ENCODE assay signal across 15 cellular contexts in genomic region chr1:157311730-157312269, GRCh38.
"Had no signal": no experiment of that assay in that cellular context is flagged by ENCODE, and none has a peak within 500 bp of the region (broad histone marks: within the 10 kb centered on the region; RNA-seq: fewer than 3 reads in every experiment).

No MANE protein-coding gene starts in this region.

- H3K4me2 ChIP-seq: smooth muscle cell had no signal

- H3K4me3 ChIP-seq: colonic mucosa, ovary, smooth muscle cell had no signal

- H3K9me3 ChIP-seq: colonic mucosa, ovary had no signal

- DNase-seq: activated CD4-positive, alpha-beta T cell treated with anti-CD3 and anti-CD28 coated beads, Interleukin-2, amount 10 ng/mL, durations not matched to agents 7 days and 5 days; activated CD8-positive, alpha-beta memory T cell treated with anti-CD3 and anti-CD28 coated beads, Interleukin-2, amount 50 U/mL, for 4 hours; activated naive CD4-positive, alpha-beta T cell treated with anti-CD3 and anti-CD28 coated beads for 36 hours; activated T-cell treated with anti-CD3 and anti-CD28 coated beads, Interleukin-2, amount 50 U/mL, for 4 hours; colonic mucosa; hippocampal formation; mesenchymal stem cell; naive thymus-derived CD8-positive, alpha-beta T cell; ovary; stimulated activated CD4-positive, alpha-beta T cell treated with anti-CD3 and anti-CD28 coated beads, Interleukin-4, amount 100 ng/mL, for 1 hour; stimulated activated naive CD8-positive, alpha-beta T cell treated with anti-CD3 and anti-CD28 coated beads, Interleukin-15, amount 100 ng/mL, for 72 hours had no signal

- ATAC-seq: activated CD4-positive, CD25-positive, alpha-beta regulatory T cell treated with anti-CD3 and anti-CD28 coated beads, Interleukin-2, amount 50 U/mL, for 24 hours; activated T-cell treated with anti-CD3 and anti-CD28 coated beads, Interleukin-2, amount 50 U/mL, for 4 hours; naive thymus-derived CD8-positive, alpha-beta T cell; sciatic nerve; stimulated activated naive CD8-positive, alpha-beta T cell treated with anti-CD3 and anti-CD28 coated beads, Interleukin-15, amount 100 ng/mL, for 72 hours had no signal

- H3K36me3 ChIP-seq: colonic mucosa, ovary had no signal

- H3K4me1 ChIP-seq: colonic mucosa, foreskin keratinocyte had no signal

- H3K27ac ChIP-seq: colonic mucosa, foreskin keratinocyte, ovary had no signal

- H3K27me3 ChIP-seq: colonic mucosa, foreskin keratinocyte, ovary had no signal
